In the genomic region with DNA sequence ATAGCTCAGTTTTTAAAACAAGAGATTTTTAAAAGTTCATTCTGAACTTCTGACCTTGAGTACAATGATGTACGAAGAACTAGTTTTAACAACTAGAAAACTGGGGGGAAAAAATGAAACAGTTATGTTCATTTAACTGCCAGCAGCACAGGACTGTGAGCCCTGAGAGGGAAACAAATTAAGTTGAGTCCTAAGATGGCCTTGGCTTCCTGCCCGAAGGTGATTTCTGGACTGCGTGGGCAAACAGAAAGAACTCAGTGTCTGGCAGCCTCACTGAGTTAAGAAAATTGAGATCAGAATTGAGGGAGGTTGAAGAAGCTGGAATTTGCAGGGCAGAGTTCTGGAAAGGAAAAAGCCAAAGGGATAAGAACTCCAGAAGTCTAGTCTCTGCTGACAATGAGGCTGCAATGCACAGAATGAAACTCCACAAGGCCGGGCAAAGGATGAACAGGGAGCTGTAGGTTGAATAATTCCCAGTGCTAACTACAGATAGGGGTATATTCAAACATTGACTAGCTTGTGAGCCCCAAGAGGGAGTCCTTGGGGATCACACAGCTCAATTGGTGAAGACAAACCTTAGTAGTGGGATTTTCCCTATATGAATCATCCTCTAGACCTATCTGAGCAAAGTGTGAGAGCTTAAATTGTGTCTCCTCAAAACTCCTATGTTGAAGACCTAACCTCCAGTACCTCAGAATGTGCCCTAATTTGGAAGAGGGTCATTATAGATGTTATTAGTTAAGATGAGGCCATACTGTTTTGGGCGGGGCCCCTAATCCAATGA, we compare ENCODE assay signal across 1 cellular context.
A peak's percentile ranks its signal among the peaks of the same experiment; 100 is the strongest.
TF ChIP-seq lines count a peak whose summit lies in the region.

No MANE protein-coding gene starts in this region.

TF ChIP-seq in GM12878, 131 proteins besides CTCF, POLR2A, EP300 and RAD21:
- TF ChIP-seq KDM1A (IDR thresholded peaks at IDR 0.05; ENCODE audit: borderline replicate concordance) (no peak), MEF2B (IDR thresholded peaks at IDR 0.05; ENCODE audit: partially characterized antibody, poor library complexity, severe bottlenecking) (peak; percentile 22)
